Comparison of ENCODE assay signal across 14 cellular contexts in the genomic region with DNA sequence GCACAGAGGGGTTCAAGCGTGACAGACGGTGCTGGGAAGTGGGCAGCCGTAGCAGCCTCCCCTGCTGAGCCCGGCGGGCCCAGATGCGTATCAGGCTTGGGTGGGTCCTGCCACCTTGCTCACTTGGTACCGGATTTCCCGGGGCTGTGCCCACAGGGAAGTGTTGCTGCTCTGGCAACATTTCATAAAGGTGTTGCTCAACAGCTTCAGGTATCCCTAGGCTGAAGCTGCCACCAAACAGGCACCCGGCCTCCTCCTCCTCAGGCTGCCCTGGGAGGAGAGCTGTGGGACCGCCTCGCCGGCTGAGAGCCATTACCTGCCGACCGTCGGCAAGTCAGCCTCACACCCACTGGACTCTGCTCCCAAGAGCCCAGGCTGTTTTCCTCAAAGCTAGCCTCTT. TPM values are rescaled to one million over a fixed set of nuclear protein-coding genes. Genes with fewer than 3 reads are reported as not detected.
"Had no signal": no experiment of that assay in that cellular context is flagged by ENCODE, and none has a peak within 500 bp of the region (broad histone marks: within the 10 kb centered on the region; RNA-seq: fewer than 3 reads in every experiment).

No MANE protein-coding gene starts in this region.

- DNase-seq: activated CD8-positive, alpha-beta memory T cell treated with anti-CD3 and anti-CD28 coated beads, Interleukin-2, amount 50 U/mL, for 48 hours; activated CD8-positive, alpha-beta T cell treated with anti-CD3 and anti-CD28 coated beads, Interleukin-2, amount 10 ng/mL, durations not matched to agents 7 days and 5 days; activated naive CD4-positive, alpha-beta T cell treated with anti-CD3 and anti-CD28 coated beads, Interleukin-2, amount 10 ng/mL, durations not matched to agents 7 days and 5 days; adrenal gland; left cardiac atrium; naive thymus-derived CD4-positive, alpha-beta T cell; stimulated activated CD4-positive, alpha-beta T cell treated with anti-CD3 and anti-CD28 coated beads, Interleukin-12 subunit alpha, Interleukin-12 subunit beta, amount 100 ng/mL, for 4 hours; T-cell had no signal

- H3K9me3 Mint-ChIP-seq: activated naive CD4-positive, alpha-beta T cell treated with anti-CD3 and anti-CD28 coated beads, Interleukin-2, amount 10 ng/mL, durations not matched to agents 7 days and 5 days; brain; mesothelial cell of epicardium; naive thymus-derived CD4-positive, alpha-beta T cell; T-cell had no signal

- ATAC-seq: activated CD8-positive, alpha-beta T cell treated with anti-CD3 and anti-CD28 coated beads, Interleukin-2, amount 10 ng/mL, durations not matched to agents 7 days and 5 days; left cardiac atrium; naive thymus-derived CD4-positive, alpha-beta T cell; sciatic nerve; T-cell had no signal

- H3K4me1 ChIP-seq: adrenal gland had no signal

- H3K27me3 Mint-ChIP-seq: activated naive CD4-positive, alpha-beta T cell treated with anti-CD3 and anti-CD28 coated beads, Interleukin-2, amount 10 ng/mL, durations not matched to agents 7 days and 5 days; brain; naive thymus-derived CD4-positive, alpha-beta T cell; T-cell had no signal

- H3K9me3 ChIP-seq: adrenal gland, esophagus muscularis mucosa, suprapubic skin had no signal

- H3K4me3 Mint-ChIP-seq: activated CD8-positive, alpha-beta T cell treated with anti-CD3 and anti-CD28 coated beads, Interleukin-2, amount 10 ng/mL, durations not matched to agents 7 days and 5 days; activated naive CD4-positive, alpha-beta T cell treated with anti-CD3 and anti-CD28 coated beads, Interleukin-2, amount 10 ng/mL, durations not matched to agents 7 days and 5 days; brain; mesothelial cell of epicardium; naive thymus-derived CD4-positive, alpha-beta T cell; T-cell had no signal

- H3K27me3 ChIP-seq: adrenal gland, esophagus muscularis mucosa, suprapubic skin had no signal

- H3K4me3 ChIP-seq: adrenal gland, esophagus muscularis mucosa, suprapubic skin had no signal

- H3K27ac Mint-ChIP-seq: activated CD8-positive, alpha-beta T cell treated with anti-CD3 and anti-CD28 coated beads, Interleukin-2, amount 10 ng/mL, durations not matched to agents 7 days and 5 days; activated naive CD4-positive, alpha-beta T cell treated with anti-CD3 and anti-CD28 coated beads, Interleukin-2, amount 10 ng/mL, durations not matched to agents 7 days and 5 days; mesothelial cell of epicardium; T-cell had no signal

- H3K27ac ChIP-seq: adrenal gland, esophagus muscularis mucosa, suprapubic skin, VCaP had no signal

- H3K4me1 Mint-ChIP-seq: mesothelial cell of epicardium had no signal

RNA-seq across cellular contexts. Expression of gene TUBB2B, which starts 42.8 kb away (rescaled TPM):
- total RNA-seq: activated CD8-positive, alpha-beta T cell treated with anti-CD3 and anti-CD28 coated beads, Interleukin-2, amount 10 ng/mL, durations not matched to agents 7 days and 5 days had no signal
